ENCODE assay signal across 15 cellular contexts in genomic region chr3:125143982-125144652, GRCh38.
DNase-seq lines count a peak whose midpoint lies in the region; ATAC-seq and TF ChIP-seq lines count a peak whose summit lies in the region.
"Had no signal": no experiment of that assay in that cellular context is flagged by ENCODE, and none has a peak within 500 bp of the region (broad histone marks: within the 10 kb centered on the region; RNA-seq: fewer than 3 reads in every experiment).

No MANE protein-coding gene starts in this region.

- H3K4me3 ChIP-seq in heart left ventricle: no peak overlapping the region
- no peak overlapping the region for H3K4me3 ChIP-seq in right atrium auricular region
- H3K4me3 ChIP-seq in right cardiac atrium (ENCODE audit: low read length): no peak overlapping the region
- H3K4me3 ChIP-seq: PC-9 had no signal

- H3K27ac ChIP-seq in heart left ventricle (peak overlapping the region in 8 of 12 donors; percentile 6 to 96 (median 55)), right atrium auricular region (peak overlapping the region in 1 of 2 donors; percentile 22), right cardiac atrium (ENCODE audit: low read length) (no peak overlapping the region)
- H3K27ac ChIP-seq: PC-9, WERI-Rb-1 had no signal

- H3K36me3 ChIP-seq in heart left ventricle: no peaks in the 10 kb centered on the region
- no peaks in the 10 kb centered on the region for H3K36me3 ChIP-seq in right atrium auricular region
- H3K36me3 ChIP-seq: WERI-Rb-1 had no signal

- DNase-seq in heart left ventricle: peak in 4 of 5 donors; percentile 44 to 78 (median 56)
- no peak for DNase-seq in right atrium auricular region (ENCODE audit: low spot score)
- DNase-seq in T-cell: no peak
- peak; percentile 54 to 82 (median 77) for DNase-seq in right cardiac atrium
- no peak for DNase-seq in activated CD8-positive, alpha-beta T cell treated with anti-CD3 and anti-CD28 coated beads for 36 hours
- no peak for DNase-seq in NCI-H2081 (lab: John Stamatoyannopoulos, UW)
- DNase-seq in omental fat pad (ENCODE audit: low spot score): no peak
- DNase-seq in effector CD4-positive, alpha-beta T cell: no peak
- DNase-seq: activated T-cell treated with anti-CD3 and anti-CD28 coated beads, Interleukin-2, amount 50 U/mL, for 72 hours; caudate nucleus; mammary epithelial cell; retina; WERI-Rb-1 had no signal

- 43 to 46% (median 44%) methylated on average over 7 of the region's 7 CpGs for WGBS in heart left ventricle, 4 donors
- 41% methylated on average over 7 of the region's 7 CpGs for WGBS in right cardiac atrium

- no peaks in the 10 kb centered on the region for H3K27me3 Mint-ChIP-seq in T-cell
- peaks cover 19% of the 10 kb centered on the region for H3K27me3 Mint-ChIP-seq in activated CD8-positive, alpha-beta T cell treated with anti-CD3 and anti-CD28 coated beads for 36 hours
- H3K27me3 Mint-ChIP-seq: B cell had no signal

- TF ChIP-seq CTCF in heart left ventricle (IDR thresholded peaks at IDR 0.05): no peak
- TF ChIP-seq CTCF in right atrium auricular region (IDR thresholded peaks at IDR 0.05): no peak
- TF ChIP-seq CTCF in activated CD8-positive, alpha-beta T cell treated with anti-CD3 and anti-CD28 coated beads for 36 hours (IDR thresholded peaks at IDR 0.05): no peak
- no peak for TF ChIP-seq CTCF in omental fat pad (IDR thresholded peaks at IDR 0.05)

- ATAC-seq in heart left ventricle: no peak
- no peak for ATAC-seq in T-cell (replicated peaks in 1 of 4)
- peak; percentile 11 to 17 for ATAC-seq in right cardiac atrium
- no peak for ATAC-seq in activated CD8-positive, alpha-beta T cell treated with anti-CD3 and anti-CD28 coated beads for 36 hours
- no peak for ATAC-seq in omental fat pad (ENCODE audit: low FRiP score)
- ATAC-seq: activated T-cell treated with anti-CD3 and anti-CD28 coated beads, Interleukin-2, amount 50 U/mL, for 72 hours had no signal

- H3K4me1 ChIP-seq in heart left ventricle: peaks cover 10 to 94% (median 79%) of the 10 kb centered on the region in 12 donors
- peaks cover 0 to 82% of the 10 kb centered on the region in 2 donors for H3K4me1 ChIP-seq in right atrium auricular region
- H3K4me1 ChIP-seq in right cardiac atrium (ENCODE audit: control insufficient read depth, insufficient read depth, low read length): peaks cover 30% of the 10 kb centered on the region

- POLR2A ChIA-PET in T-cell (lab: Charles Lee): no interaction called here
- POLR2A ChIA-PET in activated CD8-positive, alpha-beta T cell treated with anti-CD3 and anti-CD28 coated beads for 36 hours (lab: Charles Lee): interaction anchor here (0.6 to 0.7 kb wide), 2 partner anchors 52 to 191 kb away, joined by 3 read pairs; no protein-coding TSS in a partner anchor

- intact Hi-C loops in heart left ventricle (cut with DNase I): loop anchor here in 8 of 10 donors (2.0 to 10.0 kb wide), 8 partner anchors 79 to 147 kb away; partner anchors contain the start of gene HEG1 (in 3 of the 8)
- intact Hi-C loops in right cardiac atrium (cut with DNase I): loop anchor here (5.0 to 10.0 kb wide), 5 partner anchors 87 to 139 kb away; partner anchors contain the start of gene HEG1 (in 2 of the 4)
- intact Hi-C loops in activated CD8-positive, alpha-beta T cell treated with anti-CD3 and anti-CD28 coated beads for 36 hours (cut with micrococcal nuclease): loop anchor here (5.0 kb wide), 1 partner anchor 92 kb away; no protein-coding TSS in a partner anchor

- H3K4me3 Mint-ChIP-seq in T-cell: no peak overlapping the region
- no peak overlapping the region for H3K4me3 Mint-ChIP-seq in activated CD8-positive, alpha-beta T cell treated with anti-CD3 and anti-CD28 coated beads for 36 hours
- H3K4me3 Mint-ChIP-seq: activated T-cell treated with anti-CD3 and anti-CD28 coated beads, Interleukin-2, amount 50 U/mL, for 72 hours; B cell had no signal

- H3K27ac Mint-ChIP-seq in T-cell: peak overlapping the region; percentile 28 to 39
- no peak overlapping the region for H3K27ac Mint-ChIP-seq in activated CD8-positive, alpha-beta T cell treated with anti-CD3 and anti-CD28 coated beads for 36 hours
- H3K27ac Mint-ChIP-seq: activated T-cell treated with anti-CD3 and anti-CD28 coated beads, Interleukin-2, amount 50 U/mL, for 72 hours had no signal

- H3K9me3 ChIP-seq in heart left ventricle: no peaks in the 10 kb centered on the region
- H3K9me3 ChIP-seq in right atrium auricular region: no peaks in the 10 kb centered on the region
- no peaks in the 10 kb centered on the region for H3K9me3 ChIP-seq in right cardiac atrium (ENCODE audit: control insufficient read depth, low read length)

- CTCF ChIA-PET in T-cell (lab: Charles Lee): interaction anchor here in 1 of 2 donors (0.8 kb wide), 1 partner anchor 191 kb away, joined by 3 read pairs; no protein-coding TSS in a partner anchor
- CTCF ChIA-PET in activated CD8-positive, alpha-beta T cell treated with anti-CD3 and anti-CD28 coated beads for 36 hours (lab: Charles Lee): no interaction called here

- H3K4me1 Mint-ChIP-seq in T-cell: peaks cover 38 to 46% (median 42%) of the 10 kb centered on the region in 3 donors
- H3K4me1 Mint-ChIP-seq in activated CD8-positive, alpha-beta T cell treated with anti-CD3 and anti-CD28 coated beads for 36 hours (ENCODE audit: low read depth): peaks cover 49% of the 10 kb centered on the region

- no peaks in the 10 kb centered on the region for H3K9me3 Mint-ChIP-seq in T-cell
- peaks cover 4% of the 10 kb centered on the region for H3K9me3 Mint-ChIP-seq in activated CD8-positive, alpha-beta T cell treated with anti-CD3 and anti-CD28 coated beads for 36 hours
- H3K9me3 Mint-ChIP-seq: activated T-cell treated with anti-CD3 and anti-CD28 coated beads, Interleukin-2, amount 50 U/mL, for 72 hours had no signal

- no peaks in the 10 kb centered on the region for H3K36me3 Mint-ChIP-seq in T-cell
- H3K36me3 Mint-ChIP-seq in activated CD8-positive, alpha-beta T cell treated with anti-CD3 and anti-CD28 coated beads for 36 hours (ENCODE audit: low read depth): peaks cover 3% of the 10 kb centered on the region

- TF ChIP-seq POLR2A in heart left ventricle (IDR thresholded peaks at IDR 0.05): no peak

- H3K27me3 ChIP-seq in heart left ventricle (no peaks in the 10 kb centered on the region), right atrium auricular region (no peaks in the 10 kb centered on the region), right cardiac atrium (ENCODE audit: control insufficient read depth, insufficient read depth) (no peaks in the 10 kb centered on the region)

Comparison
In these comparisons a context has a peak if more than half of its experiments do, and no peak if none do; other contexts are left out.
1. ATAC-seq: peak in right cardiac atrium (2 of 2); none in heart left ventricle (0 of 4), T-cell (0 of 4), activated CD8-positive, alpha-beta T cell treated with anti-CD3 and anti-CD28 coated beads for 36 hours (single experiment) and omental fat pad (single experiment).
2. DNase-seq: peak in heart left ventricle (4 of 5) and right cardiac atrium (3 of 3); none in right atrium auricular region (single experiment), T-cell (0 of 34), activated CD8-positive, alpha-beta T cell treated with anti-CD3 and anti-CD28 coated beads for 36 hours (single experiment), NCI-H2081 (0 of 2), omental fat pad (single experiment) and effector CD4-positive, alpha-beta T cell (single experiment).